Comparison of ENCODE assay signal across 8 cellular contexts in the genomic region with DNA sequence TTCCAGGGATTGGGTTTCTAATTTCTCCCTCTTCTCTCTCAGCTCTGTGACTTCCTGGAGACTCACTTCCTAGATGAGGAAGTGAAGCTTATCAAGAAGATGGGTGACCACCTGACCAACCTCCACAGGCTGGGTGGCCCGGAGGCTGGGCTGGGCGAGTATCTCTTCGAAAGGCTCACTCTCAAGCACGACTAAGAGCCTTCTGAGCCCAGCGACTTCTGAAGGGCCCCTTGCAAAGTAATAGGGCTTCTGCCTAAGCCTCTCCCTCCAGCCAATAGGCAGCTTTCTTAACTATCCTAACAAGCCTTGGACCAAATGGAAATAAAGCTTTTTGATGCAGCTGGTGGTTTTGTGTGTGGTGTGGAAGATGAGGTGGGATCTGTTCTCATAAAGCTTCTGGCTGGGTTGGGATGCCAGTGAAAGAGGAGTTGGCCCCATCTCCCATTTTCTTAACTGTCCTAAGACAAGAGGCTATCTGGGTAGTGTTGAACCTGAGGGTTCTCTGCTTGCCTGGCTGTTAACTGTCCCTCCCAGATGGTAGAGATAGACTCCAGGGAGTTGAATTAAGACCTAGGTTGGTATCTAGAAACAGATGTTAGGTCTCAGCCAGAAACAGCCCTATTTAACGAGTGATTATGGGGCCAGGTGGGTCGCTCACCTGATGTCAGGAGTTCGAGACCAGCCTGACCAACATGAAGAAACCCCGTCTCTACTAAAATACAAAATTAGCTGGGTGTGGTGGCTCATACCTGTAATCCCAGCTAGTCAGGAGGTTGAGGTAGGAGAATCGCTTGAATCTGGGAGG. TPM values are rescaled to one million over a fixed set of nuclear protein-coding genes. Genes with fewer than 3 reads are reported as not detected.
DNase-seq lines count a peak whose midpoint lies in the region; ATAC-seq and TF ChIP-seq lines count a peak whose summit lies in the region.

No MANE protein-coding gene starts in this region.

- peaks cover 33 to 67% (median 61%) of the 10 kb centered on the region in 7 donors for H3K4me1 Mint-ChIP-seq in naive thymus-derived CD4-positive, alpha-beta T cell

- ATAC-seq in naive thymus-derived CD4-positive, alpha-beta T cell, result no peak
- ATAC-seq in GM19452 (IDR thresholded peaks at IDR 0.05; ENCODE audit: unreplicated experiment) (no peak), HG03378 (IDR thresholded peaks at IDR 0.05; ENCODE audit: unreplicated experiment) (no peak), GM19397 (IDR thresholded peaks at IDR 0.05; ENCODE audit: unreplicated experiment) (no peak)

- POLR2A ChIA-PET in naive thymus-derived CD4-positive, alpha-beta T cell (lab: Charles Lee), result interaction anchor here (0.6 to 5.3 kb wide), 25 partner anchors 7 to 722 kb away, joined by 3 to 58 read pairs (median 4); a partner anchor contains a TSS

- peak overlapping the region; percentile 94 to 100 (median 99) for H3K4me3 Mint-ChIP-seq in naive thymus-derived CD4-positive, alpha-beta T cell

- no peak for TF ChIP-seq CTCF in NB4 (IDR thresholded peaks at IDR 0.05; ENCODE audit: low read depth, low read length)

- H3K27ac ChIP-seq in naive thymus-derived CD4-positive, alpha-beta T cell (ENCODE audit: low read depth, low read length), result peak overlapping the region; percentile 73

- peaks cover 30 to 36% of the 10 kb centered on the region in 2 donors for H3K4me1 ChIP-seq in naive thymus-derived CD4-positive, alpha-beta T cell (ENCODE audit: control insufficient read depth in 2 of 2, insufficient read depth in 2 of 2, low read length in 2 of 2)

- no peaks in the 10 kb centered on the region for H3K27me3 Mint-ChIP-seq in naive thymus-derived CD4-positive, alpha-beta T cell

- peaks cover 0 to 27% (median 11%) of the 10 kb centered on the region in 5 donors for H3K36me3 Mint-ChIP-seq in naive thymus-derived CD4-positive, alpha-beta T cell

- H3K27ac Mint-ChIP-seq in naive thymus-derived CD4-positive, alpha-beta T cell, result peak overlapping the region in 7 of 9 donors; percentile 93 to 100 (median 98)

- peak; percentile 10 for TF ChIP-seq POLR2A in NB4 (IDR thresholded peaks at IDR 0.05; ENCODE audit: extremely low read depth, insufficient read length)

- peaks cover 0 to 47% (median 6%) of the 10 kb centered on the region in 3 experiments for H3K36me3 ChIP-seq in naive thymus-derived CD4-positive, alpha-beta T cell (ENCODE audit: control insufficient read depth in 2 of 3, insufficient read depth in 3 of 3, low read length in 3 of 3)

- H3K27me3 ChIP-seq in naive thymus-derived CD4-positive, alpha-beta T cell (ENCODE audit: control insufficient read depth in 2 of 2, insufficient read depth in 2 of 2, low read length in 2 of 2), result no peaks in the 10 kb centered on the region

- peaks cover 0 to 5% (median 0%) of the 10 kb centered on the region in 11 donors for H3K9me3 Mint-ChIP-seq in naive thymus-derived CD4-positive, alpha-beta T cell

- intact Hi-C loops in naive thymus-derived CD4-positive, alpha-beta T cell (cut with micrococcal nuclease), result loop anchor here (5.0 kb wide), 3 partner anchors 319 to 634 kb away; a partner anchor contains a TSS

- no peaks in the 10 kb centered on the region for H3K9me3 ChIP-seq in naive thymus-derived CD4-positive, alpha-beta T cell (ENCODE audit: control insufficient read depth in 2 of 3, low read length in 3 of 3)

- DNase-seq in ELF-1 (ENCODE audit: low read depth, low spot score) (peak; percentile 26), NB4 (ENCODE audit: low read depth) (peak; percentile 39), cerebellar cortex (ENCODE audit: low spot score) (peak; percentile 31), DMS153 treated with DMSO at 0.1 percent for 48 hours (lab: John Stamatoyannopoulos, UW; ENCODE audit: unreplicated experiment) (no peak)
- no peak for DNase-seq in naive thymus-derived CD4-positive, alpha-beta T cell

- H3K4me3 ChIP-seq in NB4 (ENCODE audit: low read depth, low read length), result peak overlapping the region; percentile 97
- H3K4me3 ChIP-seq in naive thymus-derived CD4-positive, alpha-beta T cell (ENCODE audit: low read length), result peak overlapping the region; percentile 86

- CTCF ChIA-PET in naive thymus-derived CD4-positive, alpha-beta T cell (lab: Charles Lee), result interaction anchor here (0.6 to 1.8 kb wide), 9 partner anchors 11 to 179 kb away, joined by 3 to 4 read pairs (median 3); a partner anchor contains a TSS

RNA-seq across cellular contexts. Expression of a gene that starts 1.6 kb away (rescaled TPM):
- 1,000 to 10,000 TPM in 4 of 5 experiments, 100 to 1,000 TPM in 1; 888 to 1,929 (median 1,286) TPM for total RNA-seq in naive thymus-derived CD4-positive, alpha-beta T cell
- 1,000 to 10,000 TPM; 3,820 to 4,967 TPM for polyA plus RNA-seq in naive thymus-derived CD4-positive, alpha-beta T cell

RNA-seq across cellular contexts. Expression of a gene that starts 12.1 kb away (rescaled TPM):
- 100 to 1,000 TPM in 3 of 5 experiments, 10 to 100 TPM in 2; 78.7 to 355 (median 122) TPM for total RNA-seq in naive thymus-derived CD4-positive, alpha-beta T cell
- 10 to 100 TPM; 49.1 to 66.3 TPM for polyA plus RNA-seq in naive thymus-derived CD4-positive, alpha-beta T cell

RNA-seq across cellular contexts. Expression of a gene that starts 26.4 kb away (rescaled TPM):
- 10 to 100 TPM; 27.3 to 82.3 (median 50.7) TPM for total RNA-seq in naive thymus-derived CD4-positive, alpha-beta T cell
- polyA plus RNA-seq in naive thymus-derived CD4-positive, alpha-beta T cell, result 10 to 100 TPM; 22.6 to 40.3 TPM

RNA-seq across cellular contexts. Expression of a gene that starts 26.9 kb away (rescaled TPM):
- 10 to 100 TPM; 23.4 to 94.0 (median 24.1) TPM for total RNA-seq in naive thymus-derived CD4-positive, alpha-beta T cell
- 10 to 100 TPM; 58.7 to 72.9 TPM for polyA plus RNA-seq in naive thymus-derived CD4-positive, alpha-beta T cell

RNA-seq across cellular contexts. Expression of a gene that starts 33.2 kb away (rescaled TPM):
- 1 to 10 TPM; 1.1 to 1.7 (median 1.3) TPM for total RNA-seq in naive thymus-derived CD4-positive, alpha-beta T cell
- 1 to 10 TPM; 1.0 to 2.7 TPM for polyA plus RNA-seq in naive thymus-derived CD4-positive, alpha-beta T cell

Comparison
In these comparisons a context has a peak if more than half of its experiments do, and no peak if none do; other contexts are left out.
1. DNase-seq: peak in ELF-1 (single experiment), NB4 (single experiment) and cerebellar cortex (single experiment); none in naive thymus-derived CD4-positive, alpha-beta T cell (0 of 9) and DMS153 treated with DMSO at 0.1 percent for 48 hours (single experiment).